In genomic region chr6:34359438-34360158, GRCh38 we compare ENCODE assay signal across 10 cellular contexts. TPM values are rescaled to one million over a fixed set of nuclear protein-coding genes. Genes with fewer than 3 reads are reported as not detected.
DNase-seq lines count a peak whose midpoint lies in the region; ATAC-seq and TF ChIP-seq lines count a peak whose summit lies in the region.
"Had no signal": no experiment of that assay in that cellular context is flagged by ENCODE, and none has a peak within 500 bp of the region (broad histone marks: within the 10 kb centered on the region; RNA-seq: fewer than 3 reads in every experiment).

No MANE protein-coding gene starts in this region.

- no peaks in the 10 kb centered on the region for H3K27me3 ChIP-seq in OCI-LY1 (ENCODE audit: insufficient read depth, low read length)
- no peaks in the 10 kb centered on the region for H3K27me3 ChIP-seq in skeletal muscle tissue (ENCODE audit: control insufficient read depth in 3 of 3, insufficient read depth in 3 of 3, low read length in 3 of 3)
- no peaks in the 10 kb centered on the region for H3K27me3 ChIP-seq in WERI-Rb-1 (ENCODE audit: insufficient read depth, low read depth, severe bottlenecking)
- H3K27me3 ChIP-seq in right lobe of liver, result no peaks in the 10 kb centered on the region

- no peak overlapping the region for H2AFZ ChIP-seq in OCI-LY1 (ENCODE audit: low read length)

- WGBS in right lobe of liver (ENCODE audit: insufficient coverage, low coverage, low lambda C conversion rate, missing lambda C conversion rate), result 68% methylated on average over 2 of the region's 2 CpGs

- no peaks in the 10 kb centered on the region for H3F3A ChIP-seq in OCI-LY1 (ENCODE audit: insufficient read depth, low read length)

- TF ChIP-seq POLR2A in right lobe of liver (IDR thresholded peaks at IDR 0.05), result no peak

- intact Hi-C loops in right lobe of liver (cut with DNase I), result no loop called here

- TF ChIP-seq CTCF in OCI-LY1 (IDR thresholded peaks at IDR 0.05; ENCODE audit: low read length), result no peak
- TF ChIP-seq CTCF in WERI-Rb-1 (IDR thresholded peaks at IDR 0.05; ENCODE audit: low read depth, low read length), result no peak
- TF ChIP-seq CTCF in right lobe of liver (IDR thresholded peaks at IDR 0.05), result no peak

- ATAC-seq in right lobe of liver, result no peak

- H3K4me3 ChIP-seq in OCI-LY1 (ENCODE audit: low read depth, low read length, poor library complexity, severe bottlenecking), result no peak overlapping the region
- no peak overlapping the region for H3K4me3 ChIP-seq in skeletal muscle tissue (ENCODE audit: low read length in 3 of 3)
- no peak overlapping the region for H3K4me3 ChIP-seq in WERI-Rb-1 (ENCODE audit: low read depth, low read length)
- no peak overlapping the region for H3K4me3 ChIP-seq in right lobe of liver

- H3K36me3 ChIP-seq in OCI-LY1 (ENCODE audit: insufficient read depth, low read length), result no peaks in the 10 kb centered on the region
- H3K36me3 ChIP-seq in skeletal muscle tissue (ENCODE audit: control insufficient read depth in 3 of 3, insufficient read depth in 3 of 3, low read length in 3 of 3), result no peaks in the 10 kb centered on the region
- no peaks in the 10 kb centered on the region for H3K36me3 ChIP-seq in WERI-Rb-1
- H3K36me3 ChIP-seq in right lobe of liver, result no peaks in the 10 kb centered on the region

- no peaks in the 10 kb centered on the region for H3K9me2 ChIP-seq in OCI-LY1 (ENCODE audit: low read depth, low read length)

- H3K9ac ChIP-seq in OCI-LY1 (ENCODE audit: low read length) (no peak overlapping the region), skeletal muscle tissue (ENCODE audit: low read depth in 1 of 3, low read length in 3 of 3) (no peak overlapping the region)

- H3K9me3 ChIP-seq in OCI-LY1 (ENCODE audit: low read length) (no peaks in the 10 kb centered on the region), skeletal muscle tissue (ENCODE audit: control insufficient read depth in 3 of 3, low read length in 3 of 3) (no peaks in the 10 kb centered on the region), WERI-Rb-1 (ENCODE audit: severe bottlenecking) (no peaks in the 10 kb centered on the region), right lobe of liver (no peaks in the 10 kb centered on the region)

- no peaks in the 10 kb centered on the region for H4K20me1 ChIP-seq in OCI-LY1 (ENCODE audit: insufficient read depth, low read length)

- peak; percentile 14 for DNase-seq in H4 (ENCODE audit: low spot score)
- peak; percentile 14 for DNase-seq in fibroblast of gingiva (ENCODE audit: low read depth)
- no peak for DNase-seq in WERI-Rb-1
- DNase-seq in AG08396 (ENCODE audit: low spot score), result no peak
- no peak for DNase-seq in right lobe of liver
- DNase-seq: activated naive CD8-positive, alpha-beta T cell treated with anti-CD3 and anti-CD28 coated beads, Interleukin-2, amount 10 ng/mL, durations not matched to agents 7 days and 5 days; DMS53; NCI-H1105 treated with DMSO at 0.1 percent for 48 hours had no signal

- H3K79me2 ChIP-seq in OCI-LY1 (ENCODE audit: insufficient read depth, low read length), result peaks cover 90% of the 10 kb centered on the region

- H3K27ac ChIP-seq in OCI-LY1 (ENCODE audit: low read depth, low read length, poor library complexity, severe bottlenecking) (peak overlapping the region; percentile 30), skeletal muscle tissue (ENCODE audit: low read depth, low read length) (peak overlapping the region; percentile 84), WERI-Rb-1 (no peak overlapping the region), right lobe of liver (no peak overlapping the region)

- no peak overlapping the region for H3K4me2 ChIP-seq in OCI-LY1 (ENCODE audit: low read length)

- peaks cover 48% of the 10 kb centered on the region for H3K4me1 ChIP-seq in OCI-LY1 (ENCODE audit: insufficient read depth, low read length, severe bottlenecking)
- H3K4me1 ChIP-seq in skeletal muscle tissue (ENCODE audit: control insufficient read depth in 3 of 3, insufficient read depth in 3 of 3, low read length in 3 of 3), result peaks cover 32 to 40% (median 39%) of the 10 kb centered on the region in 3 donors
- peaks cover 0 to 11% (median 4%) of the 10 kb centered on the region in 4 donors for H3K4me1 ChIP-seq in right lobe of liver

RNA-seq across cellular contexts. Expression of gene NUDT3, which starts 32.9 kb away (rescaled TPM):
- total RNA-seq in H4 (2014; rRNA removed; shearing (Covaris generic)), result 8.1 and 11.5 TPM in 2 replicates
- 28.7 TPM for total RNA-seq in skeletal muscle tissue
- 10 to 100 TPM; 14.5 to 22.7 (median 16.7) TPM for total RNA-seq in right lobe of liver

Comparison
In these comparisons a context has a peak if more than half of its experiments do, and no peak if none do; other contexts are left out.
1. DNase-seq: peak in H4 (single experiment) and fibroblast of gingiva (single experiment); none in WERI-Rb-1 (single experiment), AG08396 (single experiment) and right lobe of liver (0 of 3).
2. H3K27ac ChIP-seq: peak in OCI-LY1 (single experiment) and skeletal muscle tissue (single experiment); none in WERI-Rb-1 (single experiment) and right lobe of liver (0 of 3).